ENCODE assay signal across 19 cellular contexts in genomic region chr10:11712761-11713160, GRCh38. TPM values are rescaled to one million over a fixed set of nuclear protein-coding genes. Genes with fewer than 3 reads are reported as not detected.
"Had no signal": no experiment of that assay in that cellular context is flagged by ENCODE, and none has a peak within 500 bp of the region (broad histone marks: within the 10 kb centered on the region; RNA-seq: fewer than 3 reads in every experiment).

No MANE protein-coding gene starts in this region.

- DNase-seq: activated CD4-positive, alpha-beta T cell treated with anti-CD3 and anti-CD28 coated beads for 1 hour; activated naive CD4-positive, alpha-beta T cell; activated naive CD8-positive, alpha-beta T cell treated with anti-CD3 and anti-CD28 coated beads for 36 hours; activated T-cell treated with anti-CD3 and anti-CD28 coated beads for 4 hours; dorsolateral prefrontal cortex; endodermal cell; left ventricle myocardium inferior; stimulated activated naive CD4-positive, alpha-beta T cell treated with Interleukin-2 at 50 U/mL for 16 hours; T-helper 2 cell had no signal

- FAIRE-seq: colon had no signal

- ATAC-seq: gastroesophageal sphincter had no signal

- H3K36me3 ChIP-seq: gastroesophageal sphincter, heart left ventricle, left ventricle myocardium inferior, prostate gland, right atrium auricular region, transverse colon had no signal

- H3K4me3 ChIP-seq: body of pancreas, gastroesophageal sphincter, heart left ventricle, left ventricle myocardium inferior, prostate gland, right atrium auricular region, transverse colon had no signal

- H3K27me3 ChIP-seq: body of pancreas, right atrium auricular region, transverse colon had no signal

- H3K27ac ChIP-seq: body of pancreas, dorsolateral prefrontal cortex, epithelial cell of prostate, gastroesophageal sphincter, heart left ventricle, left ventricle myocardium inferior, prostate gland, right atrium auricular region, transverse colon, VCaP had no signal

- H3K4me1 ChIP-seq: gastroesophageal sphincter, prostate gland had no signal

- H3K9me3 ChIP-seq: body of pancreas, prostate gland, transverse colon had no signal

RNA-seq across cellular contexts. Expression of gene ECHDC3, which starts 29.4 kb away (rescaled TPM):
- polyA plus RNA-seq: neural cell had no signal
